Comparison of ENCODE assay signal across 11 cellular contexts in genomic region chr1:28579374-28579773, GRCh38. TPM values are rescaled to one million over a fixed set of nuclear protein-coding genes. Genes with fewer than 3 reads are reported as not detected.
DNase-seq lines count a peak whose midpoint lies in the region; ATAC-seq and TF ChIP-seq lines count a peak whose summit lies in the region.
"Had no signal": no experiment of that assay in that cellular context is flagged by ENCODE, and none has a peak within 500 bp of the region (broad histone marks: within the 10 kb centered on the region; RNA-seq: fewer than 3 reads in every experiment).

No MANE protein-coding gene starts in this region.

- H3K9me3 ChIP-seq in upper lobe of left lung (no peaks in the 10 kb centered on the region), uterus (no peaks in the 10 kb centered on the region)

- no peaks in the 10 kb centered on the region for H3K27me3 Mint-ChIP-seq in activated naive CD4-positive, alpha-beta T cell treated with anti-CD3 and anti-CD28 coated beads for 36 hours (ENCODE audit: low read depth)
- no peaks in the 10 kb centered on the region for H3K27me3 Mint-ChIP-seq in activated CD4-positive, alpha-beta memory T cell treated with anti-CD3 and anti-CD28 coated beads, Interleukin-2, amount 10 ng/mL, durations not matched to agents 7 days and 5 days
- peaks cover 2% of the 10 kb centered on the region for H3K27me3 Mint-ChIP-seq in glutamatergic neuron (ENCODE audit: unreplicated experiment)

- H3K9me3 Mint-ChIP-seq in activated naive CD4-positive, alpha-beta T cell treated with anti-CD3 and anti-CD28 coated beads for 36 hours: no peaks in the 10 kb centered on the region
- H3K9me3 Mint-ChIP-seq in activated CD4-positive, alpha-beta memory T cell treated with anti-CD3 and anti-CD28 coated beads, Interleukin-2, amount 10 ng/mL, durations not matched to agents 7 days and 5 days: no peaks in the 10 kb centered on the region
- H3K9me3 Mint-ChIP-seq in glutamatergic neuron (ENCODE audit: unreplicated experiment): peaks cover 10% of the 10 kb centered on the region

- H3K36me3 ChIP-seq in upper lobe of left lung (peaks cover 27 to 56% (median 42%) of the 10 kb centered on the region in 4 donors), uterus (no peaks in the 10 kb centered on the region)

- H3K27ac ChIP-seq in upper lobe of left lung (peak overlapping the region; percentile 6 to 94 (median 12)), uterus (no peak overlapping the region)

- H3K27me3 ChIP-seq in upper lobe of left lung (no peaks in the 10 kb centered on the region), uterus (no peaks in the 10 kb centered on the region)

- H3K4me3 Mint-ChIP-seq in activated naive CD4-positive, alpha-beta T cell treated with anti-CD3 and anti-CD28 coated beads for 36 hours: peak overlapping the region; percentile 98
- H3K4me3 Mint-ChIP-seq in activated CD4-positive, alpha-beta memory T cell treated with anti-CD3 and anti-CD28 coated beads, Interleukin-2, amount 10 ng/mL, durations not matched to agents 7 days and 5 days: peak overlapping the region; percentile 92
- peak overlapping the region; percentile 95 for H3K4me3 Mint-ChIP-seq in glutamatergic neuron (ENCODE audit: unreplicated experiment)

- H3K4me1 Mint-ChIP-seq in activated naive CD4-positive, alpha-beta T cell treated with anti-CD3 and anti-CD28 coated beads for 36 hours (ENCODE audit: low read depth): peaks cover 29% of the 10 kb centered on the region
- H3K4me1 Mint-ChIP-seq in activated CD4-positive, alpha-beta memory T cell treated with anti-CD3 and anti-CD28 coated beads, Interleukin-2, amount 10 ng/mL, durations not matched to agents 7 days and 5 days: peaks cover 38% of the 10 kb centered on the region
- H3K4me1 Mint-ChIP-seq in glutamatergic neuron (ENCODE audit: low read depth, unreplicated experiment): peaks cover 13% of the 10 kb centered on the region

- H3K36me3 Mint-ChIP-seq in activated naive CD4-positive, alpha-beta T cell treated with anti-CD3 and anti-CD28 coated beads for 36 hours (ENCODE audit: low read depth): peaks cover 48% of the 10 kb centered on the region
- peaks cover 56% of the 10 kb centered on the region for H3K36me3 Mint-ChIP-seq in activated CD4-positive, alpha-beta memory T cell treated with anti-CD3 and anti-CD28 coated beads, Interleukin-2, amount 10 ng/mL, durations not matched to agents 7 days and 5 days (ENCODE audit: low read depth)
- H3K36me3 Mint-ChIP-seq in glutamatergic neuron (ENCODE audit: unreplicated experiment): no peaks in the 10 kb centered on the region

- ATAC-seq in upper lobe of left lung (ENCODE audit: low FRiP score in 2 of 2): no peak

- POLR2A ChIA-PET in activated CD4-positive, alpha-beta memory T cell treated with anti-CD3 and anti-CD28 coated beads, Interleukin-2, amount 10 ng/mL, durations not matched to agents 7 days and 5 days (lab: Charles Lee): interaction anchor here (0.6 to 10.4 kb wide), 18 partner anchors 9 to 332 kb away, joined by 3 to 264 read pairs (median 30); partner anchors contain the start of genes GMEB1, MED18, RCC1 and RNU11

- TF ChIP-seq POLR2A in upper lobe of left lung (IDR thresholded peaks at IDR 0.05) (no peak), uterus (IDR thresholded peaks at IDR 0.05) (no peak)

- no peak for TF ChIP-seq EP300 in upper lobe of left lung (IDR thresholded peaks at IDR 0.05)

- TF ChIP-seq CTCF in glutamatergic neuron (IDR thresholded peaks at IDR 0.05; ENCODE audit: partially characterized antibody, unreplicated experiment) (no peak), upper lobe of left lung (IDR thresholded peaks at IDR 0.05) (no peak), uterus (IDR thresholded peaks at IDR 0.05) (no peak)

- intact Hi-C loops in activated naive CD4-positive, alpha-beta T cell treated with anti-CD3 and anti-CD28 coated beads for 36 hours (cut with micrococcal nuclease): no loop called here
- intact Hi-C loops in uterus (cut with DNase I; ENCODE audit: low total_unique reads): no loop called here

- H3K4me1 ChIP-seq in upper lobe of left lung: peaks cover 19 to 32% (median 24%) of the 10 kb centered on the region in 4 donors
- H3K4me1 ChIP-seq in uterus: no peaks in the 10 kb centered on the region

- H3K4me3 ChIP-seq in upper lobe of left lung (peak overlapping the region in 2 of 4 donors; percentile 81 to 92), uterus (no peak overlapping the region)
- H3K4me3 ChIP-seq: cardiac muscle cell had no signal

- DNase-seq in activated naive CD4-positive, alpha-beta T cell treated with anti-CD3 and anti-CD28 coated beads for 36 hours: no peak
- DNase-seq in activated naive CD4-positive, alpha-beta T cell (lab: John Stamatoyannopoulos, UW): no peak
- DNase-seq in activated CD4-positive, alpha-beta memory T cell treated with anti-CD3 and anti-CD28 coated beads, Interleukin-2, amount 10 ng/mL, durations not matched to agents 7 days and 5 days: no peak
- DNase-seq in glutamatergic neuron: no peak
- no peak for DNase-seq in upper lobe of left lung
- DNase-seq in stimulated activated CD4-positive, alpha-beta T cell treated with anti-CD3 and anti-CD28 coated beads, Interleukin-15, amount 100 ng/mL, for 24 hours: no peak
- no peak for DNase-seq in kidney glomerular epithelial cell (lab: John Stamatoyannopoulos, UW)
- DNase-seq in uterus: no peak

- CTCF ChIA-PET in activated naive CD4-positive, alpha-beta T cell treated with anti-CD3 and anti-CD28 coated beads for 36 hours (lab: Charles Lee): interaction anchor here (0.6 to 1.1 kb wide), 4 partner anchors 21 to 329 kb away, joined by 3 read pairs; no protein-coding TSS in a partner anchor
- CTCF ChIA-PET in activated CD4-positive, alpha-beta memory T cell treated with anti-CD3 and anti-CD28 coated beads, Interleukin-2, amount 10 ng/mL, durations not matched to agents 7 days and 5 days (lab: Charles Lee): interaction anchor here (0.6 to 4.2 kb wide), 10 partner anchors 24 to 331 kb away, joined by 3 to 36 read pairs (median 4); partner anchors contain the start of genes TRNAU1AP and YTHDF2

- H3K27ac Mint-ChIP-seq in activated naive CD4-positive, alpha-beta T cell treated with anti-CD3 and anti-CD28 coated beads for 36 hours: peak overlapping the region; percentile 94
- peak overlapping the region; percentile 92 for H3K27ac Mint-ChIP-seq in activated CD4-positive, alpha-beta memory T cell treated with anti-CD3 and anti-CD28 coated beads, Interleukin-2, amount 10 ng/mL, durations not matched to agents 7 days and 5 days
- H3K27ac Mint-ChIP-seq in glutamatergic neuron (ENCODE audit: unreplicated experiment): peak overlapping the region; percentile 44

- 85 to 95% methylated on average over 1 of the region's 1 CpG for WGBS in upper lobe of left lung, 2 donors

RNA-seq across cellular contexts. Expression of gene RAB42, which starts 12.7 kb away (rescaled TPM):
- not detected for total RNA-seq in activated naive CD4-positive, alpha-beta T cell treated with anti-CD3 and anti-CD28 coated beads for 36 hours
- not detected for total RNA-seq in activated CD4-positive, alpha-beta memory T cell treated with anti-CD3 and anti-CD28 coated beads, Interleukin-2, amount 10 ng/mL, durations not matched to agents 7 days and 5 days
- 0.69 TPM for total RNA-seq in glutamatergic neuron (ENCODE audit: unreplicated experiment)
- total RNA-seq in upper lobe of left lung: 10 to 100 TPM in 3 of 6 donors, 1 to 10 TPM in 3; 3.9 to 13.7 (median 9.8) TPM
- 10 to 100 TPM in 1 of 4 donors, 1 to 10 TPM in 1, not detected in 2; 3.0 to 15.6 TPM for total RNA-seq in uterus
- total RNA-seq: HT1080, SK-MEL-5 had no signal

RNA-seq across cellular contexts. Expression of gene TRNAU1AP, which starts 26.5 kb away (rescaled TPM):
- total RNA-seq in activated naive CD4-positive, alpha-beta T cell treated with anti-CD3 and anti-CD28 coated beads for 36 hours: 10 to 100 TPM; 36.7 to 39.4 TPM
- 10 to 100 TPM; 56.9 to 58.9 TPM for total RNA-seq in activated CD4-positive, alpha-beta memory T cell treated with anti-CD3 and anti-CD28 coated beads, Interleukin-2, amount 10 ng/mL, durations not matched to agents 7 days and 5 days
- total RNA-seq in glutamatergic neuron (ENCODE audit: unreplicated experiment) (39.8 TPM), upper lobe of left lung (10 to 100 TPM; 19.6 to 35.6 (median 25.3) TPM), uterus (10 to 100 TPM in 2 of 4 donors, 1 to 10 TPM in 2; 3.8 to 34.9 (median 20.3) TPM)

Comparison
In these comparisons a context has a peak if more than half of its experiments do, and no peak if none do; other contexts are left out.
1. H3K27ac Mint-ChIP-seq: peak in every context shown above with its lines; median percentile 94 in activated naive CD4-positive, alpha-beta T cell treated with anti-CD3 and anti-CD28 coated beads for 36 hours; 92 in activated CD4-positive, alpha-beta memory T cell treated with anti-CD3 and anti-CD28 coated beads, Interleukin-2, amount 10 ng/mL, durations not matched to agents 7 days and 5 days; 44 in glutamatergic neuron.
2. H3K27ac ChIP-seq: peak in upper lobe of left lung (4 of 4); none in uterus (0 of 2).
3. Peak in every context shown above with its lines, with median percentiles within 50 percentile points of each other: H3K4me3 Mint-ChIP-seq.